Comparison of ENCODE assay signal across 21 cellular contexts in the genomic region with DNA sequence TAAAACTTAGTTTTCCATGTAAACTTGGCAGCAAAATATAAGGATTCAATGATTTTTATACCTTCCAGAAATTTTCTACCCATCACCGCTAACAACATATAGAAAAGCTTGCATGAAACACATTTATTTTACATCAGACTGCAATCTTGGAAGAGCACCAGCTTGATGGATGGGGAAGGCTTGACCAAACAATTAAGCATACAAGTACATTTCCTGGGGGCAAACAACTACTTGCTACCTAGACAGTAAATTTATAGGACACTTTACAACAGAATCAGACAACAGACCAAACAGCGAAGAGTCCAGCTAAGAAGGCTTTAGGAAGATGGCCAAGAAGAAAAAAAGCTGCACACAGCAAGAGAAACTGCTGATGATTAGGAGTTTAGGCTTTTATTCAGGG. TPM values are rescaled to one million over a fixed set of nuclear protein-coding genes. Genes with fewer than 3 reads are reported as not detected.
DNase-seq lines count a peak whose midpoint lies in the region; ATAC-seq and TF ChIP-seq lines count a peak whose summit lies in the region.
"Had no signal": no experiment of that assay in that cellular context is flagged by ENCODE, and none has a peak within 500 bp of the region (broad histone marks: within the 10 kb centered on the region; RNA-seq: fewer than 3 reads in every experiment).

No MANE protein-coding gene starts in this region.

- H3K4me3 ChIP-seq in adipocyte (ENCODE audit: low read length) = peak overlapping the region; percentile 70
- no peak overlapping the region for H3K4me3 ChIP-seq in hepatocyte
- H3K4me3 ChIP-seq: colonic mucosa had no signal

- H3K27me3 ChIP-seq in adipocyte (replicated peaks; ENCODE audit: control insufficient read depth, insufficient read depth, low read length) (no peaks in the 10 kb centered on the region), hepatocyte (no peaks in the 10 kb centered on the region)
- H3K27me3 ChIP-seq: adrenal gland, colonic mucosa, Peyer's patch, upper lobe of right lung had no signal

- peaks cover 12% of the 10 kb centered on the region for H4K20me1 ChIP-seq in hepatocyte (ENCODE audit: insufficient read depth, poor library complexity, severe bottlenecking)

- H3K9me3 ChIP-seq in adipocyte (ENCODE audit: control insufficient read depth, low read length) (no peaks in the 10 kb centered on the region), hepatocyte (ENCODE audit: low read depth) (no peaks in the 10 kb centered on the region)
- H3K9me3 ChIP-seq: adrenal gland, colonic mucosa, Peyer's patch, SK-N-SH, upper lobe of right lung had no signal

- no peak overlapping the region for H3K27ac ChIP-seq in hepatocyte
- H3K27ac ChIP-seq: adrenal gland, colonic mucosa, Peyer's patch, upper lobe of right lung had no signal

- intact Hi-C loops in natural killer cell (cut with micrococcal nuclease) = no loop called here

- H3K36me3 Mint-ChIP-seq in natural killer cell = no peaks in the 10 kb centered on the region
- H3K36me3 Mint-ChIP-seq in natural killer cell treated with Interleukin-12 subunit alpha and Interleukin-12 subunit beta and Interleukin-15 and Interleukin-18, amount 100 ng/mL, for 72 hours = no peaks in the 10 kb centered on the region
- no peaks in the 10 kb centered on the region for H3K36me3 Mint-ChIP-seq in stimulated activated memory B cell treated with anti-CD40 and anti-IgM and Interleukin-4, amounts not matched to agents 10 μg/mL and 1 μg/mL and 100 μg/mL, for 72 hours

- peaks cover 66% of the 10 kb centered on the region for H3K79me2 ChIP-seq in hepatocyte

- peaks cover 0 to 2% of the 10 kb centered on the region in 2 donors for H3K9me3 Mint-ChIP-seq in natural killer cell
- no peaks in the 10 kb centered on the region for H3K9me3 Mint-ChIP-seq in natural killer cell treated with Interleukin-12 subunit alpha and Interleukin-12 subunit beta and Interleukin-15 and Interleukin-18, amount 100 ng/mL, for 72 hours
- no peaks in the 10 kb centered on the region for H3K9me3 Mint-ChIP-seq in stimulated activated memory B cell treated with anti-CD40 and anti-IgM and Interleukin-4, amounts not matched to agents 10 μg/mL and 1 μg/mL and 100 μg/mL, for 72 hours

- H2AFZ ChIP-seq in hepatocyte = no peak overlapping the region

- H3K9ac ChIP-seq in adipocyte (ENCODE audit: low read length) = peak overlapping the region; percentile 21
- H3K9ac ChIP-seq: SK-N-SH had no signal

- H3K4me2 ChIP-seq in hepatocyte = peak overlapping the region; percentile 68

- H3K27me3 Mint-ChIP-seq in natural killer cell (ENCODE audit: low read depth in 2 of 2) = peaks cover 9 to 16% of the 10 kb centered on the region in 2 donors
- peaks cover 4 to 6% of the 10 kb centered on the region in 2 donors for H3K27me3 Mint-ChIP-seq in natural killer cell treated with Interleukin-12 subunit alpha and Interleukin-12 subunit beta and Interleukin-15 and Interleukin-18, amount 100 ng/mL, for 72 hours
- no peaks in the 10 kb centered on the region for H3K27me3 Mint-ChIP-seq in stimulated activated memory B cell treated with anti-CD40 and anti-IgM and Interleukin-4, amounts not matched to agents 10 μg/mL and 1 μg/mL and 100 μg/mL, for 72 hours

- DNase-seq in natural killer cell (no peak), adipocyte (ENCODE audit: low read depth) (peak; percentile 2), hepatocyte (ENCODE audit: low spot score) (no peak), midbrain (lab: John Stamatoyannopoulos, UW) (no peak)
- DNase-seq in natural killer cell treated with Interleukin-12 subunit alpha and Interleukin-12 subunit beta and Interleukin-15 and Interleukin-18, amount 100 ng/mL, for 72 hours (ENCODE audit: low spot score) = no peak
- DNase-seq in stimulated activated CD4-positive, alpha-beta T cell treated with anti-CD3 and anti-CD28 coated beads, Interleukin-2, amount 100 ng/mL, for 24 hours = no peak
- DNase-seq: activated CD4-positive, alpha-beta T cell treated with anti-CD3 and anti-CD28 coated beads for 1 hour; adrenal gland; colonic mucosa; MV-4-11; NCI-H2081 treated with DMSO at 0.1 percent for 48 hours; nephron progenitor cell; Peyer's patch; SK-N-SH; stimulated activated CD4-positive, alpha-beta T cell treated with anti-CD3 and anti-CD28 coated beads, Interleukin-15, amount 100 ng/mL, for 24 hours; stimulated activated naive CD8-positive, alpha-beta T cell treated with anti-CD3 and anti-CD28 coated beads, Interleukin-15, amount 100 ng/mL, for 72 hours; T-helper 9 cell; upper lobe of right lung had no signal

- H3K9me2 ChIP-seq in hepatocyte (replicated peaks; ENCODE audit: insufficient read depth) = no peaks in the 10 kb centered on the region
- H3K9me2 ChIP-seq: SK-N-SH had no signal

- peak overlapping the region; percentile 43 for H3K4me3 Mint-ChIP-seq in natural killer cell
- no peak overlapping the region for H3K4me3 Mint-ChIP-seq in natural killer cell treated with Interleukin-12 subunit alpha and Interleukin-12 subunit beta and Interleukin-15 and Interleukin-18, amount 100 ng/mL, for 72 hours
- H3K4me3 Mint-ChIP-seq in stimulated activated memory B cell treated with anti-CD40 and anti-IgM and Interleukin-4, amounts not matched to agents 10 μg/mL and 1 μg/mL and 100 μg/mL, for 72 hours = no peak overlapping the region
- H3K4me3 Mint-ChIP-seq: nephron progenitor cell; stimulated activated naive CD8-positive, alpha-beta T cell treated with anti-CD3 and anti-CD28 coated beads, Interleukin-15, amount 100 ng/mL, for 72 hours had no signal

- H3K4me1 ChIP-seq in adipocyte (ENCODE audit: control insufficient read depth, insufficient read depth, low read length) (peaks cover 24% of the 10 kb centered on the region), hepatocyte (ENCODE audit: insufficient read depth) (peaks cover 16% of the 10 kb centered on the region)
- H3K4me1 ChIP-seq: colonic mucosa had no signal

- H3K36me3 ChIP-seq in adipocyte (ENCODE audit: control insufficient read depth, insufficient read depth, low read length, severe bottlenecking) (peaks cover 11% of the 10 kb centered on the region), hepatocyte (replicated peaks; ENCODE audit: insufficient read depth, low read depth) (no peaks in the 10 kb centered on the region)
- H3K36me3 ChIP-seq: adrenal gland, colonic mucosa, Peyer's patch, upper lobe of right lung had no signal

- peaks cover 16% of the 10 kb centered on the region in 2 donors for H3K4me1 Mint-ChIP-seq in natural killer cell
- H3K4me1 Mint-ChIP-seq in natural killer cell treated with Interleukin-12 subunit alpha and Interleukin-12 subunit beta and Interleukin-15 and Interleukin-18, amount 100 ng/mL, for 72 hours (ENCODE audit: low read depth in 2 of 2) = peaks cover 9 to 12% of the 10 kb centered on the region in 2 donors
- H3K4me1 Mint-ChIP-seq in stimulated activated memory B cell treated with anti-CD40 and anti-IgM and Interleukin-4, amounts not matched to agents 10 μg/mL and 1 μg/mL and 100 μg/mL, for 72 hours = peaks cover 20% of the 10 kb centered on the region

- WGBS in hepatocyte (ENCODE audit: low lambda C conversion rate, missing lambda C conversion rate) = 72% methylated on average over 2 of the region's 2 CpGs

- no peak overlapping the region for H3K27ac Mint-ChIP-seq in natural killer cell
- no peak overlapping the region for H3K27ac Mint-ChIP-seq in natural killer cell treated with Interleukin-12 subunit alpha and Interleukin-12 subunit beta and Interleukin-15 and Interleukin-18, amount 100 ng/mL, for 72 hours
- H3K27ac Mint-ChIP-seq in stimulated activated memory B cell treated with anti-CD40 and anti-IgM and Interleukin-4, amounts not matched to agents 10 μg/mL and 1 μg/mL and 100 μg/mL, for 72 hours = no peak overlapping the region
- H3K27ac Mint-ChIP-seq: nephron progenitor cell; stimulated activated naive CD8-positive, alpha-beta T cell treated with anti-CD3 and anti-CD28 coated beads, Interleukin-15, amount 100 ng/mL, for 72 hours had no signal

- no peak for ATAC-seq in natural killer cell
- ATAC-seq in natural killer cell treated with Interleukin-12 subunit alpha and Interleukin-12 subunit beta and Interleukin-15 and Interleukin-18, amount 100 ng/mL, for 72 hours = no peak
- no peak for ATAC-seq in stimulated activated memory B cell treated with anti-CD40 and anti-IgM and Interleukin-4, amounts not matched to agents 10 μg/mL and 1 μg/mL and 100 μg/mL, for 72 hours
- no peak for ATAC-seq in GM19351 (IDR thresholded peaks at IDR 0.05; ENCODE audit: unreplicated experiment)
- ATAC-seq: HepG2; stimulated activated naive CD8-positive, alpha-beta T cell treated with anti-CD3 and anti-CD28 coated beads, Interleukin-15, amount 100 ng/mL, for 72 hours had no signal

- TF ChIP-seq CTCF in natural killer cell (IDR thresholded peaks at IDR 0.05) (no peak), hepatocyte (IDR thresholded peaks at IDR 0.05; ENCODE audit: poor library complexity) (no peak)

RNA-seq across cellular contexts. Expression of gene AASS, which starts 8.0 kb away (rescaled TPM):
- total RNA-seq in natural killer cell (1 to 10 TPM; 1.6 to 2.4 (median 1.6) TPM), hepatocyte (36.2 and 41.9 TPM in 2 replicates)
- 1 to 10 TPM; 2.1 to 3.0 TPM for total RNA-seq in natural killer cell treated with Interleukin-12 subunit alpha and Interleukin-12 subunit beta and Interleukin-15 and Interleukin-18, amount 100 ng/mL, for 72 hours
- 17.3 and 22.4 TPM in 2 replicates for polyA plus RNA-seq in hepatocyte
